Comparison of ENCODE assay signal across 8 cellular contexts in the genomic region with DNA sequence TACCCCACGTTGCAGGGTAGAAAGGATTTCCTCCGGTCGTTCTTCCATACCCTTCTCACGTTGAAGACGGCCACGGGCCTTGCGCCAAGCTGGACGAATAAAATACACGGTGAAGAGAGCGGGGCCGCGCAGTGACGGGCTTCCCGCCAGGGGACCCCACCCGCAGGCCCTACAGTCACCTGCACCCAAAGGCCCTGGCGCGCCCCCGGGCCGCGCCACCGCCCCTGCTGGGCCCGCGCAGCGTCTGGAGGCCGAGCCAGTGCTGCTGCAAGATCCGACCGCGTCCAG. TPM values are rescaled to one million over a fixed set of nuclear protein-coding genes. Genes with fewer than 3 reads are reported as not detected.
DNase-seq lines count a peak whose midpoint lies in the region; ATAC-seq and TF ChIP-seq lines count a peak whose summit lies in the region.

No MANE protein-coding gene starts in this region.

- H3K9me3 ChIP-seq in HEK293 (ENCODE audit: control insufficient read depth, insufficient read depth, low read depth, low read length) (no peaks in the 10 kb centered on the region), iPS-18c (ENCODE audit: control insufficient read depth, insufficient read depth, low read length) (no peaks in the 10 kb centered on the region)

- peak overlapping the region; percentile 42 for H3K4me3 ChIP-seq in HEK293 (ENCODE audit: low read depth, low read length)
- peak overlapping the region; percentile 79 for H3K4me3 ChIP-seq in iPS-18c (ENCODE audit: insufficient read depth, low read depth, low read length)

- POLR2A ChIA-PET in HEK293 (lab: Yijun Ruan, JAX), result no interaction called here

- H3K27ac ChIP-seq in HEK293 (ENCODE audit: extremely low read depth, low read depth, low read length), result peak overlapping the region; percentile 91; the same call in 1 of the 2 replicates

- peaks cover 3% of the 10 kb centered on the region; the same call in 1 of the 2 replicates for H3K4me1 ChIP-seq in HEK293 (ENCODE audit: control insufficient read depth, insufficient read depth, low read length)

- H3K4me1 Mint-ChIP-seq in activated T-helper 1 cell treated with anti-CD3 and anti-CD28 coated beads, Interleukin-12 subunit alpha, Interleukin-12 subunit beta, Interleukin-2, Interleukin-4 antibody, amounts not matched to agents 30 ng/mL and 10 ng/mL and 1 ng/mL, durations not matched to agents 14 hours and 24 hours and 36 hours (ENCODE audit: low read depth), result peaks cover 53% of the 10 kb centered on the region
- peaks cover 27% of the 10 kb centered on the region for H3K4me1 Mint-ChIP-seq in stimulated activated memory B cell treated with anti-CD40 and anti-IgM and Interleukin-4, amounts not matched to agents 10 μg/mL and 1 μg/mL and 100 μg/mL, for 72 hours

- CTCF ChIA-PET in HEK293 (lab: Yijun Ruan, JAX), result no interaction called here

- no peak for ATAC-seq in stimulated activated memory B cell treated with anti-CD40 and anti-IgM and Interleukin-4, amounts not matched to agents 10 μg/mL and 1 μg/mL and 100 μg/mL, for 72 hours
- ATAC-seq in GM18502 (IDR thresholded peaks at IDR 0.05; ENCODE audit: poor library complexity, unreplicated experiment) (no peak), HG03095 (IDR thresholded peaks at IDR 0.05; ENCODE audit: unreplicated experiment) (no peak)

- peak overlapping the region; percentile 92 for H3K4me3 Mint-ChIP-seq in activated T-helper 1 cell treated with anti-CD3 and anti-CD28 coated beads, Interleukin-12 subunit alpha, Interleukin-12 subunit beta, Interleukin-2, Interleukin-4 antibody, amounts not matched to agents 30 ng/mL and 10 ng/mL and 1 ng/mL, durations not matched to agents 14 hours and 24 hours and 36 hours
- peak overlapping the region; percentile 88 for H3K4me3 Mint-ChIP-seq in stimulated activated memory B cell treated with anti-CD40 and anti-IgM and Interleukin-4, amounts not matched to agents 10 μg/mL and 1 μg/mL and 100 μg/mL, for 72 hours

- no peaks in the 10 kb centered on the region for H3K9me3 Mint-ChIP-seq in activated T-helper 1 cell treated with anti-CD3 and anti-CD28 coated beads, Interleukin-12 subunit alpha, Interleukin-12 subunit beta, Interleukin-2, Interleukin-4 antibody, amounts not matched to agents 30 ng/mL and 10 ng/mL and 1 ng/mL, durations not matched to agents 14 hours and 24 hours and 36 hours
- no peaks in the 10 kb centered on the region for H3K9me3 Mint-ChIP-seq in stimulated activated memory B cell treated with anti-CD40 and anti-IgM and Interleukin-4, amounts not matched to agents 10 μg/mL and 1 μg/mL and 100 μg/mL, for 72 hours

- DNase-seq in activated T-helper 1 cell treated with anti-CD3 and anti-CD28 coated beads, Interleukin-12 subunit alpha, Interleukin-12 subunit beta, Interleukin-2, Interleukin-4 antibody, amounts not matched to agents 30 ng/mL and 10 ng/mL and 1 ng/mL, durations not matched to agents 14 hours and 24 hours and 36 hours (ENCODE audit: low spot score), result no peak
- DNase-seq in SW480 (ENCODE audit: low spot score), result no peak
- no peak for DNase-seq in stimulated activated CD4-positive, alpha-beta T cell treated with anti-CD3 and anti-CD28 coated beads, Interleukin-4, amount 100 ng/mL, for 4 hours

- intact Hi-C loops in activated T-helper 1 cell treated with anti-CD3 and anti-CD28 coated beads, Interleukin-12 subunit alpha, Interleukin-12 subunit beta, Interleukin-2, Interleukin-4 antibody, amounts not matched to agents 30 ng/mL and 10 ng/mL and 1 ng/mL, durations not matched to agents 14 hours and 24 hours and 36 hours (cut with micrococcal nuclease), result loop anchor here (1.0 kb wide), 1 partner anchor 64 kb away; no protein-coding TSS in a partner anchor

- peak overlapping the region; percentile 96 for H3K27ac Mint-ChIP-seq in activated T-helper 1 cell treated with anti-CD3 and anti-CD28 coated beads, Interleukin-12 subunit alpha, Interleukin-12 subunit beta, Interleukin-2, Interleukin-4 antibody, amounts not matched to agents 30 ng/mL and 10 ng/mL and 1 ng/mL, durations not matched to agents 14 hours and 24 hours and 36 hours
- H3K27ac Mint-ChIP-seq in stimulated activated memory B cell treated with anti-CD40 and anti-IgM and Interleukin-4, amounts not matched to agents 10 μg/mL and 1 μg/mL and 100 μg/mL, for 72 hours, result peak overlapping the region; percentile 90

- H3K36me3 Mint-ChIP-seq in activated T-helper 1 cell treated with anti-CD3 and anti-CD28 coated beads, Interleukin-12 subunit alpha, Interleukin-12 subunit beta, Interleukin-2, Interleukin-4 antibody, amounts not matched to agents 30 ng/mL and 10 ng/mL and 1 ng/mL, durations not matched to agents 14 hours and 24 hours and 36 hours (ENCODE audit: low read depth), result peaks cover 6% of the 10 kb centered on the region
- H3K36me3 Mint-ChIP-seq in stimulated activated memory B cell treated with anti-CD40 and anti-IgM and Interleukin-4, amounts not matched to agents 10 μg/mL and 1 μg/mL and 100 μg/mL, for 72 hours, result peaks cover 4% of the 10 kb centered on the region

- H3K27me3 Mint-ChIP-seq in activated T-helper 1 cell treated with anti-CD3 and anti-CD28 coated beads, Interleukin-12 subunit alpha, Interleukin-12 subunit beta, Interleukin-2, Interleukin-4 antibody, amounts not matched to agents 30 ng/mL and 10 ng/mL and 1 ng/mL, durations not matched to agents 14 hours and 24 hours and 36 hours (ENCODE audit: insufficient read depth), result peaks cover 8% of the 10 kb centered on the region
- no peaks in the 10 kb centered on the region for H3K27me3 Mint-ChIP-seq in stimulated activated memory B cell treated with anti-CD40 and anti-IgM and Interleukin-4, amounts not matched to agents 10 μg/mL and 1 μg/mL and 100 μg/mL, for 72 hours

- peaks cover 0 to 25% of the 10 kb centered on the region in 2 experiments; a peak in 1 of 3 replicates for H3K36me3 ChIP-seq in HEK293 (ENCODE audit: control insufficient read depth in 2 of 2, insufficient read depth in 1 of 2, low read length in 2 of 2)

- no peak; the same call in 1 of the 2 replicates for TF ChIP-seq CTCF in HEK293 (tag by site-specific recombination; IDR thresholded peaks at IDR 0.05)

TF ChIP-seq in HEK293, 187 proteins besides CTCF, POLR2A, EP300 and RAD21:
- TF ChIP-seq ZNF423 (tag by site-specific recombination; IDR thresholded peaks at IDR 0.05) (peak; percentile 78; the same call in 1 of the 2 replicates), ZFP37 (tag by site-specific recombination; IDR thresholded peaks at IDR 0.05) (no peak), ZIC2 (tag by site-specific recombination; IDR thresholded peaks at IDR 0.05) (peak; percentile 65), ZNF433 (tag by site-specific recombination; IDR thresholded peaks at IDR 0.05; ENCODE audit: low read depth) (no peak), GLIS2 (tag by site-specific recombination; IDR thresholded peaks at IDR 0.05) (no peak)
- TF ChIP-seq, protein P1, sequence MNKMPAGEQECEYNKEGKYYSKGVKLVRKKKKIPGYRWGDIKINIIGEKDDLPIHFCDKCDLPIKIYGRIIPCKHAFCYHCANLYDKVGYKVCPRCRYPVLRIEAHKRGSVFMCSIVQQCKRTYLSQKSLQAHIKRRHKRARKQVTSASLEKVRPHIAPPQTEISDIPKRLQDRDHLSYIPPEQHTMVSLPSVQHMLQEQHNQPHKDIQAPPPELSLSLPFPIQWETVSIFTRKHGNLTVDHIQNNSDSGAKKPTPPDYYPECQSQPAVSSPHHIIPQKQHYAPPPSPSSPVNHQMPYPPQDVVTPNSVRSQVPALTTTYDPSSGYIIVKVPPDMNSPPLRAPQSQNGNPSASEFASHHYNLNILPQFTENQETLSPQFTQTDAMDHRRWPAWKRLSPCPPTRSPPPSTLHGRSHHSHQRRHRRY (tag by site-specific recombination; IDR thresholded peaks at IDR 0.05), result no peak

RNA-seq across cellular contexts. Expression of gene FBXO15, which starts 0.2 kb away (rescaled TPM):
- total RNA-seq in activated T-helper 1 cell treated with anti-CD3 and anti-CD28 coated beads, Interleukin-12 subunit alpha, Interleukin-12 subunit beta, Interleukin-2, Interleukin-4 antibody, amounts not matched to agents 30 ng/mL and 10 ng/mL and 1 ng/mL, durations not matched to agents 14 hours and 24 hours and 36 hours, result 0.83 and 1.0 TPM in 2 replicates

RNA-seq across cellular contexts. Expression of gene TIMM21, which starts 0.9 kb away (rescaled TPM):
- 54.1 and 60.2 TPM in 2 replicates for total RNA-seq in activated T-helper 1 cell treated with anti-CD3 and anti-CD28 coated beads, Interleukin-12 subunit alpha, Interleukin-12 subunit beta, Interleukin-2, Interleukin-4 antibody, amounts not matched to agents 30 ng/mL and 10 ng/mL and 1 ng/mL, durations not matched to agents 14 hours and 24 hours and 36 hours
